Comparison of ENCODE assay signal across 8 cellular contexts in the genomic region with DNA sequence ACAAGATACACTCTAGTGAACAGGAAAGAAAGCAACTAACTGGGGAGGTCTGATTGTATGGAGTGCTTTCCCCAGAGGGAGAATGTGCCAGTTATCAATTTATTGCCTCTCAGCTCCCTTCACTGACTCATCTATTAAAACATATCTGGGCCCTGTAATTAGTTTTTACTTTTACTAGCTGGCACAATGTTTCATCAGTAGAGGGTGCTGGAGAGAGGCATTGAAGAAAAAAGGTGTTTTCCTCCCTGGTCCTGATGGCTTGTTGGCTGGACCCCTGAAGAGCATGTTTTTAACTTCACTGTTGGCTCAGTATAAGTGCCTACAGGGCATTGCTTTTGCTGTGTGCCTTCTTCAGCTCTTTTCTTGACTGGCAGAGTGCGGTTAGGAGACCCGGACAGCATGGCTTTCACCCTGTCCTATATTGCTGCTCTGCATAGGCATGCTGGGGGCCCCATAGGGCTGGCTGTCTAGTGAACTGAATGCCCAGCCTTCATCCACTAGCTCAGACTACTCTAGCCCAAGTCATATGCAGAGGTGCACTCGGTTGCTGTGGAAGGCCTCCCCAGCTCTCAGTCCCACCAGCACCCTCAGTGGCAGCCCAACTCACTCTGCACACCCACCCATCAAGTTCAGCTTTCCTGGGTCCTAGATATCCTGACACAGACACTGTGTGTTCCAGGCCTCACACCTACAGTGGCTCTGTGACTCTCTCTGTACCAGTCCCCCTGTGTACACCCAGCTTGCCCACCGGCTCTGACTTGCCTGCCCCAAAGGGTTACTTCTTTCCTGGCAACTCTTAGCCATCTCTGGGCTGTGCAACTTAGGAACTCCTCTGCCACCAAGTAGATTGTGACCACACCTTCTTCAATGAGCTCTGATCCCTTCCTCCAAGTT.
DNase-seq lines count a peak whose midpoint lies in the region; ATAC-seq and TF ChIP-seq lines count a peak whose summit lies in the region.

No MANE protein-coding gene starts in this region.

- 85 to 94% (median 91%) methylated on average over 4 of the region's 4 CpGs for WGBS in stomach, 5 donors

- peaks cover 33% of the 10 kb centered on the region for H3K4me1 Mint-ChIP-seq in activated CD4-positive, alpha-beta T cell treated with anti-CD3 and anti-CD28 coated beads, Interleukin-2, amount 10 ng/mL, durations not matched to agents 7 days and 5 days
- H3K4me1 Mint-ChIP-seq in chondrocyte (ENCODE audit: low read depth): peaks cover 26% of the 10 kb centered on the region

- CTCF ChIA-PET in activated CD4-positive, alpha-beta T cell treated with anti-CD3 and anti-CD28 coated beads, Interleukin-2, amount 10 ng/mL, durations not matched to agents 7 days and 5 days (lab: Charles Lee): interaction anchor here (0.6 to 1.2 kb wide), 5 partner anchors 22 to 1207 kb away, joined by 3 to 5 read pairs (median 4); no protein-coding TSS in a partner anchor

- peak overlapping the region in 4 of 5 donors; percentile 2 to 58 (median 32) for H3K27ac ChIP-seq in stomach

- DNase-seq in activated CD4-positive, alpha-beta T cell treated with anti-CD3 and anti-CD28 coated beads, Interleukin-2, amount 10 ng/mL, durations not matched to agents 7 days and 5 days: no peak
- no peak for DNase-seq in activated CD4-positive, alpha-beta T cell treated with anti-CD3 and anti-CD28 coated beads for 48 hours
- DNase-seq in chondrocyte (ENCODE audit: low spot score) (no peak), stomach (no peak), hypothalamus (lab: John Stamatoyannopoulos, UW) (no peak), NCI-H226 (no peak)

- peaks cover 13% of the 10 kb centered on the region for H3K36me3 Mint-ChIP-seq in activated CD4-positive, alpha-beta T cell treated with anti-CD3 and anti-CD28 coated beads, Interleukin-2, amount 10 ng/mL, durations not matched to agents 7 days and 5 days (ENCODE audit: low read depth)
- H3K36me3 Mint-ChIP-seq in chondrocyte (ENCODE audit: low read depth): peaks cover 10% of the 10 kb centered on the region

- peaks cover 0 to 30% (median 12%) of the 10 kb centered on the region in 4 donors for H3K4me1 ChIP-seq in stomach

- intact Hi-C loops in stomach (cut with DNase I; ENCODE audit: low total_unique reads): no loop called here

- TF ChIP-seq POLR2A in stomach (IDR thresholded peaks at IDR 0.05): no peak

- peaks cover 0 to 17% (median 12%) of the 10 kb centered on the region in 4 donors for H3K36me3 ChIP-seq in stomach

- H3K9me3 Mint-ChIP-seq in activated CD4-positive, alpha-beta T cell treated with anti-CD3 and anti-CD28 coated beads, Interleukin-2, amount 10 ng/mL, durations not matched to agents 7 days and 5 days: no peaks in the 10 kb centered on the region
- H3K9me3 Mint-ChIP-seq in chondrocyte (ENCODE audit: low read depth): no peaks in the 10 kb centered on the region

- peak; percentile 4 for ATAC-seq in HG03469 (IDR thresholded peaks at IDR 0.05; ENCODE audit: unreplicated experiment)
- ATAC-seq in HG02623 (IDR thresholded peaks at IDR 0.05; ENCODE audit: unreplicated experiment): no peak

- no peak overlapping the region for H3K4me3 ChIP-seq in stomach

- POLR2A ChIA-PET in activated CD4-positive, alpha-beta T cell treated with anti-CD3 and anti-CD28 coated beads, Interleukin-2, amount 10 ng/mL, durations not matched to agents 7 days and 5 days (lab: Charles Lee): no interaction called here

- TF ChIP-seq EP300 in stomach (IDR thresholded peaks at IDR 0.05): no peak

- H3K4me3 Mint-ChIP-seq in activated CD4-positive, alpha-beta T cell treated with anti-CD3 and anti-CD28 coated beads, Interleukin-2, amount 10 ng/mL, durations not matched to agents 7 days and 5 days: no peak overlapping the region
- H3K4me3 Mint-ChIP-seq in chondrocyte (ENCODE audit: unreplicated experiment): no peak overlapping the region

- H3K27ac Mint-ChIP-seq in activated CD4-positive, alpha-beta T cell treated with anti-CD3 and anti-CD28 coated beads, Interleukin-2, amount 10 ng/mL, durations not matched to agents 7 days and 5 days: peak overlapping the region; percentile 71
- peak overlapping the region; percentile 62 for H3K27ac Mint-ChIP-seq in chondrocyte (ENCODE audit: unreplicated experiment)

- H3K27me3 Mint-ChIP-seq in activated CD4-positive, alpha-beta T cell treated with anti-CD3 and anti-CD28 coated beads, Interleukin-2, amount 10 ng/mL, durations not matched to agents 7 days and 5 days: no peaks in the 10 kb centered on the region
- H3K27me3 Mint-ChIP-seq in chondrocyte (ENCODE audit: low read depth): no peaks in the 10 kb centered on the region

- no peaks in the 10 kb centered on the region for H3K27me3 ChIP-seq in stomach

- no peaks in the 10 kb centered on the region for H3K9me3 ChIP-seq in stomach

- no peak for TF ChIP-seq CTCF in chondrocyte (IDR thresholded peaks at IDR 0.05)
- no peak for TF ChIP-seq CTCF in stomach (IDR thresholded peaks at IDR 0.05)
